In the genomic region with DNA sequence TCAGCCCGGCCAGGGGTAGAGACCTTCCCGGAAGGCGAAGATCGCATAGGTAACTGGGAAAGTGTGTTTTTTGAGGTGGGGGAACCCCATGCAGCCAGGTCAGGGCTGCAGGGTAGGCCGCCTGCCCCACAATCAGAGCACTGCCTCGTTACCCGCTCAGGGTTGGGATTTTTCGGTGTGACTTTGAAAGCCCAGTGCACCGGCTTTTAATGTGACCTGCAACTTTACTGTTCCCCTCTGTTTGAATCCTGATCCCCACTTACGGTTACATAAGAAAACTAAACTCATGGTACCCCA, we compare ENCODE assay signal across 21 cellular contexts.
DNase-seq lines count a peak whose midpoint lies in the region; ATAC-seq and TF ChIP-seq lines count a peak whose summit lies in the region.
"Had no signal": no experiment of that assay in that cellular context is flagged by ENCODE, and none has a peak within 500 bp of the region (broad histone marks: within the 10 kb centered on the region; RNA-seq: fewer than 3 reads in every experiment).

No MANE protein-coding gene starts in this region.

- H3K4me1 ChIP-seq in A673 (ENCODE audit: insufficient read depth, low read length, poor library complexity, severe bottlenecking) (peaks cover 32% of the 10 kb centered on the region), mesenchymal stem cell (ENCODE audit: control insufficient read depth, insufficient read depth, low read depth, low read length) (no peaks in the 10 kb centered on the region)
- H3K4me1 ChIP-seq: BE2C, HAP-1 had no signal

- no peak for DNase-seq in A673 (ENCODE audit: low spot score)
- no peak for DNase-seq in SK-N-MC (ENCODE audit: low read depth, low spot score)
- DNase-seq in mesenchymal stem cell, result no peak
- DNase-seq in NCI-H2029 treated with DMSO at 0.1 percent for 48 hours (lab: John Stamatoyannopoulos, UW), result no peak
- DNase-seq: ACHN; AML-193; BE2C; CD4-positive, alpha-beta T cell; CD8-positive, alpha-beta memory T cell; DMS 273 treated with DMSO at 0.1 percent for 48 hours; DMS79; EL; GDM1; GM23248; HFFc6 had no signal

- no peak for ATAC-seq in HG03039 (IDR thresholded peaks at IDR 0.05; ENCODE audit: unreplicated experiment)
- ATAC-seq in GM21526 (IDR thresholded peaks at IDR 0.05; ENCODE audit: low FRiP score, unreplicated experiment), result no peak
- ATAC-seq: GM12878 had no signal

- intact Hi-C loops in A673 (cut with micrococcal nuclease; ENCODE audit: unreplicated experiment), result loop anchor here (5.0 kb wide), 1 partner anchor 208 kb away; no protein-coding TSS in a partner anchor

- peak overlapping the region; percentile 79 for H3K27ac ChIP-seq in A673 (ENCODE audit: low read depth, low read length, poor library complexity, severe bottlenecking)
- peak overlapping the region; percentile 52 for H3K27ac ChIP-seq in SK-N-MC
- H3K27ac ChIP-seq in mesenchymal stem cell (ENCODE audit: low read length, poor library complexity, severe bottlenecking), result no peak overlapping the region
- H3K27ac ChIP-seq: 22Rv1; BLaER1 treated with 17β-estradiol and CSF1 and Interleukin-3, amounts not matched to agents 10 nM and 100 nM; GM23248 had no signal

- no peak overlapping the region for H3K4ac ChIP-seq in mesenchymal stem cell (ENCODE audit: low read depth in 1 of 2, low read length in 2 of 2)

- POLR2A ChIA-PET in A673 (lab: Charles Lee; ENCODE audit: low non-redundant PET), result no interaction called here

- no TSS peak for BruUV-seq in A673 (replicated peaks; lab: Mats Ljungman, UMichigan)

- H3K4me3 ChIP-seq in A673 (ENCODE audit: low read depth, low read length, poor library complexity, severe bottlenecking), result no peak overlapping the region
- H3K4me3 ChIP-seq in SK-N-MC, result no peak overlapping the region
- no peak overlapping the region for H3K4me3 ChIP-seq in mesenchymal stem cell (ENCODE audit: insufficient read depth in 1 of 2, low read depth in 1 of 2, low read length in 2 of 2)
- H3K4me3 ChIP-seq: BLaER1 treated with 17β-estradiol and CSF1 and Interleukin-3, amounts not matched to agents 10 nM and 100 nM; GM12878; GM23248; HAP-1 had no signal

- H3K18ac ChIP-seq in mesenchymal stem cell (ENCODE audit: low read depth in 1 of 2, low read length in 2 of 2), result peak overlapping the region in 1 of 2 experiments; percentile 24

- no peak overlapping the region for H4K8ac ChIP-seq in mesenchymal stem cell (ENCODE audit: low read length)

- H3K79me1 ChIP-seq in mesenchymal stem cell (replicated peaks; ENCODE audit: low read length, poor library complexity, severe bottlenecking), result no peaks in the 10 kb centered on the region

- peak overlapping the region; percentile 59 for H4K91ac ChIP-seq in mesenchymal stem cell (ENCODE audit: low read length)

- H3K14ac ChIP-seq in mesenchymal stem cell (ENCODE audit: low read length in 2 of 2), result peak overlapping the region in 1 of 2 experiments; percentile 32

- no peak overlapping the region for H2BK5ac ChIP-seq in mesenchymal stem cell (ENCODE audit: low read depth, low read length, poor library complexity, severe bottlenecking)

- TF ChIP-seq CTCF in A673 (conservative IDR thresholded peaks at IDR 0.05; ENCODE audit: low read depth, low read length), result no peak

- no peak overlapping the region for H2BK15ac ChIP-seq in mesenchymal stem cell (ENCODE audit: low read depth, poor library complexity, severe bottlenecking)

- H2AFZ ChIP-seq in mesenchymal stem cell (ENCODE audit: low read depth, low read length), result no peak overlapping the region
- H2AFZ ChIP-seq: GM23248 had no signal

- WGBS in mesenchymal stem cell, result 91% methylated on average over 9 of the region's 10 CpGs

- H3K9ac ChIP-seq in SK-N-MC (ENCODE audit: insufficient read length), result no peak overlapping the region
- H3K9ac ChIP-seq in mesenchymal stem cell (ENCODE audit: low read length), result no peak overlapping the region
- H3K9ac ChIP-seq: BLaER1 treated with 17β-estradiol and CSF1 and Interleukin-3, amounts not matched to agents 10 nM and 100 nM; GM23248 had no signal

- H2AK5ac ChIP-seq in mesenchymal stem cell (ENCODE audit: low read length, severe bottlenecking), result no peak overlapping the region

- no peaks in the 10 kb centered on the region for H3K36me3 ChIP-seq in A673 (ENCODE audit: insufficient read depth, low read length, poor library complexity, severe bottlenecking)
- H3K36me3 ChIP-seq in SK-N-MC (ENCODE audit: insufficient read depth, low read length), result no peaks in the 10 kb centered on the region
- H3K36me3 ChIP-seq in mesenchymal stem cell (ENCODE audit: control insufficient read depth in 1 of 2, insufficient read depth in 2 of 2, low read depth in 1 of 2, low read length in 2 of 2), result no peaks in the 10 kb centered on the region
- H3K36me3 ChIP-seq: BE2C; BLaER1 treated with 17β-estradiol and CSF1 and Interleukin-3, amounts not matched to agents 10 nM and 100 nM; HAP-1 had no signal

- H2BK12ac ChIP-seq in mesenchymal stem cell (ENCODE audit: low read length in 2 of 2), result no peak overlapping the region

- no peak overlapping the region for H2BK120ac ChIP-seq in mesenchymal stem cell (ENCODE audit: low read depth, low read length)

- CTCF ChIA-PET in A673 (lab: Charles Lee), result no interaction called here

- no peak overlapping the region for H3K4me2 ChIP-seq in mesenchymal stem cell (ENCODE audit: low read length, poor library complexity, severe bottlenecking)

- H3K9me3 ChIP-seq in A673 (ENCODE audit: low read depth, low read length, poor library complexity, severe bottlenecking) (no peaks in the 10 kb centered on the region), SK-N-MC (ENCODE audit: low read depth, low read length) (no peaks in the 10 kb centered on the region), mesenchymal stem cell (ENCODE audit: control insufficient read depth, low read length) (no peaks in the 10 kb centered on the region)
- H3K9me3 ChIP-seq: BE2C; BLaER1 treated with 17β-estradiol and CSF1 and Interleukin-3, amounts not matched to agents 10 nM and 100 nM; HAP-1 had no signal

- H3K23ac ChIP-seq in mesenchymal stem cell (ENCODE audit: low read length in 2 of 2), result no peak overlapping the region

- H3K27me3 ChIP-seq in A673 (replicated peaks; ENCODE audit: insufficient read depth, low read depth, low read length, poor library complexity), result no peaks in the 10 kb centered on the region
- H3K27me3 ChIP-seq in mesenchymal stem cell (ENCODE audit: control insufficient read depth in 1 of 2, insufficient read depth in 1 of 2, low read length in 2 of 2), result no peaks in the 10 kb centered on the region
- H3K27me3 ChIP-seq: BE2C; BLaER1 treated with 17β-estradiol and CSF1 and Interleukin-3, amounts not matched to agents 10 nM and 100 nM had no signal
